In genomic region chr3:58462829-58463180, GRCh38 we compare ENCODE assay signal across 17 cellular contexts. TPM values are rescaled to one million over a fixed set of nuclear protein-coding genes. Genes with fewer than 3 reads are reported as not detected.
DNase-seq lines count a peak whose midpoint lies in the region; ATAC-seq and TF ChIP-seq lines count a peak whose summit lies in the region.
"Had no signal": no experiment of that assay in that cellular context is flagged by ENCODE, and none has a peak within 500 bp of the region (broad histone marks: within the 10 kb centered on the region; RNA-seq: fewer than 3 reads in every experiment).

No MANE protein-coding gene starts in this region.

- H3K4me1 ChIP-seq in GM23338 (ENCODE audit: insufficient read depth) (peaks cover 9% of the 10 kb centered on the region), PC-3 (ENCODE audit: insufficient read depth, low read length) (peaks cover 14% of the 10 kb centered on the region), osteoblast (ENCODE audit: insufficient read depth, low read length) (peaks cover 11% of the 10 kb centered on the region)

- TF ChIP-seq CTCF in GM23338 (conservative IDR thresholded peaks at IDR 0.05; ENCODE audit: low read depth in 2 of 2) (no peak), PC-3 (conservative IDR thresholded peaks at IDR 0.05; ENCODE audit: low read depth, low read length) (no peak), glutamatergic neuron (IDR thresholded peaks at IDR 0.05; ENCODE audit: partially characterized antibody, unreplicated experiment) (no peak), osteoblast (IDR thresholded peaks at IDR 0.05; ENCODE audit: extremely low read depth, low read depth, low read length) (no peak)

- H3K9me3 Mint-ChIP-seq in GM23338 (no peaks in the 10 kb centered on the region), glutamatergic neuron (ENCODE audit: unreplicated experiment) (no peaks in the 10 kb centered on the region)
- H3K9me3 Mint-ChIP-seq in activated naive CD4-positive, alpha-beta T cell treated with anti-CD3 and anti-CD28 coated beads, Interleukin-2, amount 10 ng/mL, durations not matched to agents 7 days and 5 days = no peaks in the 10 kb centered on the region
- no peaks in the 10 kb centered on the region for H3K9me3 Mint-ChIP-seq in activated T-cell treated with anti-CD3 and anti-CD28 coated beads, Interleukin-2, amount 50 U/mL, for 4 hours
- H3K9me3 Mint-ChIP-seq: type B pancreatic cell had no signal

- H3K27me3 Mint-ChIP-seq in GM23338 (ENCODE audit: insufficient read depth, low read depth, poor library complexity) (peaks cover 6% of the 10 kb centered on the region), glutamatergic neuron (ENCODE audit: unreplicated experiment) (peaks cover 1% of the 10 kb centered on the region)
- H3K27me3 Mint-ChIP-seq in activated naive CD4-positive, alpha-beta T cell treated with anti-CD3 and anti-CD28 coated beads, Interleukin-2, amount 10 ng/mL, durations not matched to agents 7 days and 5 days = no peaks in the 10 kb centered on the region
- no peaks in the 10 kb centered on the region for H3K27me3 Mint-ChIP-seq in activated T-cell treated with anti-CD3 and anti-CD28 coated beads, Interleukin-2, amount 50 U/mL, for 4 hours (ENCODE audit: low read depth)
- H3K27me3 Mint-ChIP-seq: type B pancreatic cell had no signal

- H3K27ac ChIP-seq in GM23338 (ENCODE audit: low read depth) (peak overlapping the region; percentile 70; the same call in 1 of the 2 replicates), PC-3 (ENCODE audit: low read length) (no peak overlapping the region), osteoblast (ENCODE audit: low read depth, low read length) (no peak overlapping the region)
- H3K27ac ChIP-seq: left lung, PC-9 had no signal

- intact Hi-C loops in PC-3 (cut with micrococcal nuclease) = loop anchor here (1.0 kb wide), 2 partner anchors 28 to 69 kb away; no protein-coding TSS in a partner anchor

- H3K4me3 ChIP-seq in GM23338 (no peak overlapping the region), PC-3 (ENCODE audit: low read length) (no peak overlapping the region), osteoblast (ENCODE audit: insufficient read depth, low read length) (no peak overlapping the region)
- H3K4me3 ChIP-seq: PC-9 had no signal

- ATAC-seq in GM23338 (peak; percentile 83), PC-3 (no peak; the same call in 1 of the 2 replicates)
- no peak for ATAC-seq in activated T-cell treated with anti-CD3 and anti-CD28 coated beads, Interleukin-2, amount 50 U/mL, for 4 hours

- H3K9me2 ChIP-seq in GM23338 (ENCODE audit: insufficient read depth) (no peaks in the 10 kb centered on the region), PC-3 (replicated peaks; ENCODE audit: low read length) (no peaks in the 10 kb centered on the region)

- H3K36me3 Mint-ChIP-seq in GM23338 (ENCODE audit: low read depth) = no peaks in the 10 kb centered on the region
- no peaks in the 10 kb centered on the region for H3K36me3 Mint-ChIP-seq in glutamatergic neuron (ENCODE audit: unreplicated experiment)
- H3K36me3 Mint-ChIP-seq in activated naive CD4-positive, alpha-beta T cell treated with anti-CD3 and anti-CD28 coated beads, Interleukin-2, amount 10 ng/mL, durations not matched to agents 7 days and 5 days = no peaks in the 10 kb centered on the region
- H3K36me3 Mint-ChIP-seq in activated T-cell treated with anti-CD3 and anti-CD28 coated beads, Interleukin-2, amount 50 U/mL, for 4 hours (ENCODE audit: insufficient read depth) = no peaks in the 10 kb centered on the region
- H3K36me3 Mint-ChIP-seq: activated CD8-positive, alpha-beta memory T cell treated with anti-CD3 and anti-CD28 coated beads, Interleukin-2, amount 10 ng/mL, durations not matched to agents 7 days and 5 days; type B pancreatic cell had no signal

- H4K20me1 ChIP-seq in GM23338 (replicated peaks; ENCODE audit: insufficient read depth) (no peaks in the 10 kb centered on the region), PC-3 (ENCODE audit: low read length) (no peaks in the 10 kb centered on the region), osteoblast (ENCODE audit: insufficient read depth, low read length) (no peaks in the 10 kb centered on the region)

- peak overlapping the region; percentile 34; the same call in 1 of the 2 replicates for H3K4me2 ChIP-seq in GM23338
- H3K4me2 ChIP-seq in PC-3 (ENCODE audit: low read length) = peak overlapping the region; percentile 71
- H3K4me2 ChIP-seq in osteoblast (ENCODE audit: insufficient read depth, low read length) = peak overlapping the region; percentile 80

- no TSS peak for BruUV-seq in PC-3 (replicated peaks; lab: Mats Ljungman, UMichigan)

- no peaks in the 10 kb centered on the region for H3K36me3 ChIP-seq in GM23338 (ENCODE audit: insufficient read depth)
- H3K36me3 ChIP-seq in PC-3 (ENCODE audit: low read depth, low read length) = no peaks in the 10 kb centered on the region
- H3K36me3 ChIP-seq in osteoblast (ENCODE audit: insufficient read depth, low read length) = no peaks in the 10 kb centered on the region
- H3K36me3 ChIP-seq: left lung had no signal

- DNase-seq in GM23338 (ENCODE audit: low spot score) (peak; percentile 58), PC-3 (no peak), glutamatergic neuron (no peak), osteoblast (ENCODE audit: insufficient read length, low spot score, missing footprints) (peak; percentile 64), superior temporal gyrus (ENCODE audit: extremely low spot score) (no peak), NCI-H345 (lab: John Stamatoyannopoulos, UW) (no peak)
- no peak for DNase-seq in activated naive CD4-positive, alpha-beta T cell treated with anti-CD3 and anti-CD28 coated beads, Interleukin-2, amount 10 ng/mL, durations not matched to agents 7 days and 5 days
- no peak for DNase-seq in activated T-cell treated with anti-CD3 and anti-CD28 coated beads, Interleukin-2, amount 50 U/mL, for 4 hours
- DNase-seq: activated CD8-positive, alpha-beta memory T cell treated with anti-CD3 and anti-CD28 coated beads, Interleukin-2, amount 10 ng/mL, durations not matched to agents 7 days and 5 days; activated effector memory CD4-positive, alpha-beta T cell treated with anti-CD3 and anti-CD28 coated beads, Interleukin-2, amount 50 U/mL, for 16 hours; Caco-2; central memory CD4-positive, alpha-beta T cell; left lung; NCI-H1436; stimulated activated naive CD8-positive, alpha-beta T cell treated with anti-CD3 and anti-CD28 coated beads, Interleukin-15, Interleukin-2, amounts not matched to agents 100 U/mL and 50 U/mL, for 24 hours had no signal

- H3K9ac ChIP-seq in PC-3 (ENCODE audit: low read length) = no peak overlapping the region

- H3K9me3 ChIP-seq in PC-3 (ENCODE audit: low read length) = no peaks in the 10 kb centered on the region
- H3K9me3 ChIP-seq in osteoblast (ENCODE audit: low read depth, low read length) = no peaks in the 10 kb centered on the region
- H3K9me3 ChIP-seq: Caco-2, left lung had no signal

- H3F3A ChIP-seq in GM23338 (replicated peaks; ENCODE audit: low read depth) (no peaks in the 10 kb centered on the region), PC-3 (ENCODE audit: low read length, unreplicated experiment) (no peaks in the 10 kb centered on the region)

- H3K4me3 Mint-ChIP-seq in GM23338 = no peak overlapping the region
- no peak overlapping the region for H3K4me3 Mint-ChIP-seq in glutamatergic neuron (ENCODE audit: unreplicated experiment)
- H3K4me3 Mint-ChIP-seq in activated naive CD4-positive, alpha-beta T cell treated with anti-CD3 and anti-CD28 coated beads, Interleukin-2, amount 10 ng/mL, durations not matched to agents 7 days and 5 days = no peak overlapping the region
- H3K4me3 Mint-ChIP-seq in activated T-cell treated with anti-CD3 and anti-CD28 coated beads, Interleukin-2, amount 50 U/mL, for 4 hours = no peak overlapping the region
- H3K4me3 Mint-ChIP-seq: activated CD8-positive, alpha-beta memory T cell treated with anti-CD3 and anti-CD28 coated beads, Interleukin-2, amount 10 ng/mL, durations not matched to agents 7 days and 5 days; type B pancreatic cell had no signal

- H2AFZ ChIP-seq in GM23338 = peak overlapping the region; percentile 84
- no peak overlapping the region; the same call in 1 of the 2 replicates for H2AFZ ChIP-seq in PC-3 (ENCODE audit: low read length)
- no peak overlapping the region for H2AFZ ChIP-seq in osteoblast (ENCODE audit: low read length)
- H2AFZ ChIP-seq: PC-9 had no signal

- H3K27me3 ChIP-seq in GM23338 (ENCODE audit: insufficient read depth) = no peaks in the 10 kb centered on the region
- H3K27me3 ChIP-seq in PC-3 (ENCODE audit: low read length) = no peaks in the 10 kb centered on the region
- no peaks in the 10 kb centered on the region for H3K27me3 ChIP-seq in osteoblast (ENCODE audit: insufficient read depth, low read length)
- H3K27me3 ChIP-seq: left lung had no signal

- CTCF ChIA-PET in PC-3 (lab: Charles Lee) = no interaction called here
- CTCF ChIA-PET in activated naive CD4-positive, alpha-beta T cell treated with anti-CD3 and anti-CD28 coated beads, Interleukin-2, amount 10 ng/mL, durations not matched to agents 7 days and 5 days (lab: Charles Lee) = no interaction called here

- POLR2A ChIA-PET in PC-3 (lab: Charles Lee; ENCODE audit: unreplicated experiment) = no interaction called here

- H3K4me1 Mint-ChIP-seq in GM23338 = peaks cover 12% of the 10 kb centered on the region
- H3K4me1 Mint-ChIP-seq in glutamatergic neuron (ENCODE audit: low read depth, unreplicated experiment) = peaks cover 2% of the 10 kb centered on the region
- H3K4me1 Mint-ChIP-seq in activated naive CD4-positive, alpha-beta T cell treated with anti-CD3 and anti-CD28 coated beads, Interleukin-2, amount 10 ng/mL, durations not matched to agents 7 days and 5 days = peaks cover 8% of the 10 kb centered on the region
- peaks cover 9% of the 10 kb centered on the region for H3K4me1 Mint-ChIP-seq in activated T-cell treated with anti-CD3 and anti-CD28 coated beads, Interleukin-2, amount 50 U/mL, for 4 hours (ENCODE audit: low read depth)

- peak overlapping the region; percentile 93 for H3K27ac Mint-ChIP-seq in GM23338
- H3K27ac Mint-ChIP-seq in glutamatergic neuron (ENCODE audit: unreplicated experiment) = peak overlapping the region; percentile 49
- no peak overlapping the region for H3K27ac Mint-ChIP-seq in activated naive CD4-positive, alpha-beta T cell treated with anti-CD3 and anti-CD28 coated beads, Interleukin-2, amount 10 ng/mL, durations not matched to agents 7 days and 5 days
- H3K27ac Mint-ChIP-seq: activated CD8-positive, alpha-beta memory T cell treated with anti-CD3 and anti-CD28 coated beads, Interleukin-2, amount 10 ng/mL, durations not matched to agents 7 days and 5 days; type B pancreatic cell had no signal

- no peaks in the 10 kb centered on the region for H3K79me2 ChIP-seq in GM23338 (replicated peaks; ENCODE audit: insufficient read depth)
- H3K79me2 ChIP-seq in PC-3 (ENCODE audit: low read length) = no peaks in the 10 kb centered on the region
- no peaks in the 10 kb centered on the region for H3K79me2 ChIP-seq in osteoblast (ENCODE audit: insufficient read depth, low read length)

RNA-seq across cellular contexts. Expression of gene KCTD6, which starts 29.1 kb away (rescaled TPM):
- total RNA-seq in GM23338 (2014; rRNA removed; shearing (Covaris generic)) = 22.8 and 28.3 TPM in 2 replicates
- polyA plus RNA-seq in GM23338 (2016; fragmentation: Nextera tagmentation; extraction: Ambion mirVana) = 27.0 and 34.6 TPM in 2 replicates
- total RNA-seq in PC-3 (2014; rRNA removed) (13.1 and 13.6 TPM in 2 replicates), glutamatergic neuron (ENCODE audit: unreplicated experiment) (21.1 TPM), osteoblast (8.0 and 10.6 TPM in 2 replicates)
- total RNA-seq in activated T-cell treated with anti-CD3 and anti-CD28 coated beads, Interleukin-2, amount 50 U/mL, for 4 hours = 1 to 10 TPM; 7.8 to 9.6 (median 8.3) TPM

RNA-seq across cellular contexts. Expression of gene PDHB, which starts 29.2 kb away (rescaled TPM):
- 153 and 222 TPM in 2 replicates for total RNA-seq in GM23338 (2014; rRNA removed; shearing (Covaris generic))
- 161 and 172 TPM in 2 replicates for polyA plus RNA-seq in GM23338 (2016; fragmentation: Nextera tagmentation; extraction: Ambion mirVana)
- total RNA-seq in PC-3 (2014; rRNA removed) = 103 and 140 TPM in 2 replicates
- 67.6 TPM for total RNA-seq in glutamatergic neuron (ENCODE audit: unreplicated experiment)
- total RNA-seq in osteoblast = 68.4 and 78.2 TPM in 2 replicates
- 10 to 100 TPM; 54.8 to 62.3 (median 55.6) TPM for total RNA-seq in activated T-cell treated with anti-CD3 and anti-CD28 coated beads, Interleukin-2, amount 50 U/mL, for 4 hours

Comparison
In these comparisons a context has a peak if more than half of its experiments do, and no peak if none do; other contexts are left out.
1. DNase-seq: peak in GM23338 (single experiment) and osteoblast (single experiment); none in PC-3 (single experiment), glutamatergic neuron (single experiment), activated naive CD4-positive, alpha-beta T cell treated with anti-CD3 and anti-CD28 coated beads, Interleukin-2, amount 10 ng/mL, durations not matched to agents 7 days and 5 days (single experiment), superior temporal gyrus (single experiment), NCI-H345 (single experiment) and activated T-cell treated with anti-CD3 and anti-CD28 coated beads, Interleukin-2, amount 50 U/mL, for 4 hours (single experiment).
2. Peak in every context shown above with its lines, with median percentiles within 50 percentile points of each other: H3K4me2 ChIP-seq.